ENCODE assay signal across 18 cellular contexts in genomic region chr20:49372095-49372734, GRCh38.
"Had no signal": no experiment of that assay in that cellular context is flagged by ENCODE, and none has a peak within 500 bp of the region (broad histone marks: within the 10 kb centered on the region; RNA-seq: fewer than 3 reads in every experiment).

No MANE protein-coding gene starts in this region.

- H3K9me3 ChIP-seq: esophagus squamous epithelium, right lobe of liver, upper lobe of right lung had no signal

- H3K4me2 ChIP-seq: smooth muscle cell had no signal

- H3K4me1 Mint-ChIP-seq: activated CD4-positive, alpha-beta T cell treated with anti-CD3 and anti-CD28 coated beads, Interleukin-2, amount 10 ng/mL, durations not matched to agents 7 days and 5 days; activated naive CD8-positive, alpha-beta T cell treated with anti-CD3 and anti-CD28 coated beads for 36 hours; stimulated activated naive CD8-positive, alpha-beta T cell treated with anti-CD3 and anti-CD28 coated beads, Interleukin-15, amount 100 ng/mL, for 72 hours had no signal

- H3K36me3 Mint-ChIP-seq: activated naive CD8-positive, alpha-beta T cell treated with anti-CD3 and anti-CD28 coated beads for 36 hours had no signal

- H3K4me1 ChIP-seq: esophagus squamous epithelium, upper lobe of right lung had no signal

- H3K9me3 Mint-ChIP-seq: activated CD4-positive, alpha-beta T cell treated with anti-CD3 and anti-CD28 coated beads, Interleukin-2, amount 10 ng/mL, durations not matched to agents 7 days and 5 days; activated naive CD8-positive, alpha-beta T cell treated with anti-CD3 and anti-CD28 coated beads for 36 hours; stimulated activated naive CD8-positive, alpha-beta T cell treated with anti-CD3 and anti-CD28 coated beads, Interleukin-15, amount 100 ng/mL, for 72 hours; T-helper 2 cell treated with Interferon-gamma antibody and Interleukin-4, amounts not matched to agents 5 μg/mL and 100 μg/mL, for 36 hours had no signal

- H3K4me3 Mint-ChIP-seq: activated CD4-positive, alpha-beta T cell treated with anti-CD3 and anti-CD28 coated beads, Interleukin-2, amount 10 ng/mL, durations not matched to agents 7 days and 5 days; activated naive CD8-positive, alpha-beta T cell treated with anti-CD3 and anti-CD28 coated beads for 36 hours; brain; neural crest cell; stimulated activated naive CD8-positive, alpha-beta T cell treated with anti-CD3 and anti-CD28 coated beads, Interleukin-15, amount 100 ng/mL, for 72 hours; T-helper 2 cell treated with Interferon-gamma antibody and Interleukin-4, amounts not matched to agents 5 μg/mL and 100 μg/mL, for 36 hours had no signal

- H3K27me3 ChIP-seq: right lobe of liver, upper lobe of right lung had no signal

- H3K36me3 ChIP-seq: esophagus squamous epithelium, right lobe of liver, upper lobe of right lung had no signal

- H3K27ac Mint-ChIP-seq: activated CD4-positive, alpha-beta T cell treated with anti-CD3 and anti-CD28 coated beads, Interleukin-2, amount 10 ng/mL, durations not matched to agents 7 days and 5 days; activated naive CD8-positive, alpha-beta T cell treated with anti-CD3 and anti-CD28 coated beads for 36 hours; brain; stimulated activated naive CD8-positive, alpha-beta T cell treated with anti-CD3 and anti-CD28 coated beads, Interleukin-15, amount 100 ng/mL, for 72 hours; T-helper 2 cell treated with Interferon-gamma antibody and Interleukin-4, amounts not matched to agents 5 μg/mL and 100 μg/mL, for 36 hours had no signal

- H3K4me3 ChIP-seq: esophagus squamous epithelium, lung, right lobe of liver, smooth muscle cell, upper lobe of right lung had no signal

- DNase-seq: activated CD4-positive, alpha-beta T cell treated with anti-CD3 and anti-CD28 coated beads, Interleukin-2, amount 10 ng/mL, durations not matched to agents 7 days and 5 days; activated CD4-positive, CD25-positive, alpha-beta regulatory T cell; activated CD8-positive, alpha-beta memory T cell treated with anti-CD3 and anti-CD28 coated beads, Interleukin-2, amount 50 U/mL, for 48 hours; activated naive CD8-positive, alpha-beta T cell treated with anti-CD3 and anti-CD28 coated beads for 36 hours; amygdala; cortex of kidney; effector CD4-positive, alpha-beta T cell; esophagus squamous epithelium; left colon; midbrain; right lobe of liver; stimulated activated naive CD8-positive, alpha-beta T cell treated with anti-CD3 and anti-CD28 coated beads, Interleukin-15, amount 100 ng/mL, for 72 hours; upper lobe of right lung had no signal

- ATAC-seq: left colon; right lobe of liver; stimulated activated naive CD8-positive, alpha-beta T cell treated with anti-CD3 and anti-CD28 coated beads, Interleukin-15, amount 100 ng/mL, for 72 hours; upper lobe of right lung had no signal

- H3K27ac ChIP-seq: esophagus squamous epithelium, right lobe of liver, upper lobe of right lung had no signal
